In the genomic region with DNA sequence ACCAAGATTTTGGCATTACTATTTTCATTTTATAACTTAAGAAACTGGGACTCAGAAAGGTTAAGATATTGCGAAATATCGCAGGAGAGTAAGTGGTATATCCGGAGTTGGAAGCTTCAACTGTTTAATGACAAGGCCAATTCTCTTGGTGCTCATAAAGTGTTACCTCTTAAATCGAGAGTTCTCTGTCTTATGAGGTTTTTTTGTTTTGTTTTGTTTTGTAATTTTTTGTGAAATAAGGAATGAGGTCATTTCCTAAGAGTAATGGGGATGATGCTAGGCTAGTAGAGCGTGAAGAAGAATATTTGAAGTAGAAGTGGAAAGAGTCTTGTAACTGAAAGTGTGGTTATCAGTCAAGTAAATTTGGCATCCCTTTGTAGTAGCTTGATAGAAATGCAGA, we compare ENCODE assay signal across 23 cellular contexts.
DNase-seq lines count a peak whose midpoint lies in the region; ATAC-seq, FAIRE-seq and TF ChIP-seq lines count a peak whose summit lies in the region.
"Had no signal": no experiment of that assay in that cellular context is flagged by ENCODE, and none has a peak within 500 bp of the region (broad histone marks: within the 10 kb centered on the region; RNA-seq: fewer than 3 reads in every experiment).

No MANE protein-coding gene starts in this region.

- H3K79me2 ChIP-seq in mammary epithelial cell (ENCODE audit: insufficient read depth, low read length), result no peaks in the 10 kb centered on the region

- CTCF ChIA-PET in MCF 10A (lab: Yijun Ruan, JAX) (interaction anchor here (0.9 kb wide), 1 partner anchor 7 kb away, joined by 3 read pairs; no protein-coding TSS in a partner anchor), mammary epithelial cell (lab: Charles Lee; ENCODE audit: low non-redundant PET) (no interaction called here)

- POLR2A ChIA-PET in MCF 10A (lab: Yijun Ruan, JAX), result no interaction called here

- dilution Hi-C loops in mammary epithelial cell (cut with HindIII; ENCODE audit: low sequenced_read_pairs), result no loop called here

- ATAC-seq in HG02840 (IDR thresholded peaks at IDR 0.05; ENCODE audit: low FRiP score, unreplicated experiment) (peak; percentile 63), left lung (no peak)
- peak; percentile 45 to 66 for ATAC-seq in stimulated activated naive B cell treated with anti-CD40 and anti-IgM and Interleukin-4, amounts not matched to agents 10 μg/mL and 1 μg/mL and 100 μg/mL, for 72 hours (replicated peaks)
- ATAC-seq: right cardiac atrium had no signal

- in situ Hi-C loops in mammary epithelial cell (cut with MboI; ENCODE audit: low sequenced_read_pairs in 2 of 2) (no loop called here), transverse colon (cut with MboI; ENCODE audit: low pct_ligation_motif_present in 1 of 4, low pct_unique_long_range_greater_than_20kb in 1 of 4, low sequenced_read_pairs in 3 of 4) (no loop called here)

- intact Hi-C loops in MCF 10A (cut with micrococcal nuclease) (no loop called here), mammary epithelial cell (cut with micrococcal nuclease) (no loop called here), left lung (cut with DNase I) (no loop called here), transverse colon (cut with DNase I; ENCODE audit: low total_unique reads) (no loop called here)

- no peak overlapping the region for H3K4me3 Mint-ChIP-seq in MCF 10A (ENCODE audit: unreplicated experiment)
- no peak overlapping the region for H3K4me3 Mint-ChIP-seq in stimulated activated naive B cell treated with anti-CD40 and anti-IgM and Interleukin-4, amounts not matched to agents 10 μg/mL and 1 μg/mL and 100 μg/mL, for 72 hours
- H3K4me3 Mint-ChIP-seq: CD4-positive, CD25-positive, alpha-beta regulatory T cell; nephron had no signal

- TF ChIP-seq EP300 in transverse colon (IDR thresholded peaks at IDR 0.05; ENCODE audit: low read depth), result no peak

- H3K4me1 ChIP-seq in mammary epithelial cell (ENCODE audit: insufficient read depth, low read length) (no peaks in the 10 kb centered on the region), left lung (no peaks in the 10 kb centered on the region), transverse colon (peaks cover 0 to 3% (median 0%) of the 10 kb centered on the region in 4 donors)

- no peak overlapping the region for H3K9ac ChIP-seq in mammary epithelial cell (ENCODE audit: insufficient read depth, low read length)

- H3K9me3 Mint-ChIP-seq in MCF 10A (ENCODE audit: unreplicated experiment), result no peaks in the 10 kb centered on the region
- H3K9me3 Mint-ChIP-seq in stimulated activated naive B cell treated with anti-CD40 and anti-IgM and Interleukin-4, amounts not matched to agents 10 μg/mL and 1 μg/mL and 100 μg/mL, for 72 hours, result peaks cover 0 to 2% of the 10 kb centered on the region in 2 donors

- H3K4me3 ChIP-seq in mammary epithelial cell (replicated peaks in 1 of 3; ENCODE audit: insufficient read depth in 1 of 3, low read depth in 2 of 3, low read length in 3 of 3) (no peak overlapping the region), left lung (no peak overlapping the region), transverse colon (no peak overlapping the region)
- H3K4me3 ChIP-seq: dorsolateral prefrontal cortex, lung had no signal

- H3K9me3 ChIP-seq in mammary epithelial cell (replicated peaks; ENCODE audit: insufficient read depth, low read length), result no peaks in the 10 kb centered on the region
- H3K9me3 ChIP-seq in left lung, result no peaks in the 10 kb centered on the region
- no peaks in the 10 kb centered on the region for H3K9me3 ChIP-seq in transverse colon

- no peak overlapping the region for H2AFZ ChIP-seq in mammary epithelial cell (ENCODE audit: low read depth, low read length)

- no peaks in the 10 kb centered on the region for H3K27me3 Mint-ChIP-seq in MCF 10A (ENCODE audit: insufficient read depth, unreplicated experiment)
- H3K27me3 Mint-ChIP-seq in stimulated activated naive B cell treated with anti-CD40 and anti-IgM and Interleukin-4, amounts not matched to agents 10 μg/mL and 1 μg/mL and 100 μg/mL, for 72 hours, result peaks cover 5 to 12% of the 10 kb centered on the region in 2 donors

- TF ChIP-seq CTCF in MCF 10A (IDR thresholded peaks at IDR 0.05; ENCODE audit: unreplicated experiment) (no peak), mammary epithelial cell (conservative IDR thresholded peaks at IDR 0.05 in 1 of 2, IDR thresholded peaks at IDR 0.05 in 1 of 2; ENCODE audit: extremely low read depth in 1 of 2, insufficient read depth in 1 of 2, low read depth in 1 of 2, low read length in 2 of 2) (no peak), VCaP (conservative IDR thresholded peaks at IDR 0.05) (no peak), left lung (IDR thresholded peaks at IDR 0.05) (no peak), D721Med (IDR thresholded peaks at IDR 0.05; ENCODE audit: insufficient read depth, missing control alignments) (no peak), transverse colon (IDR thresholded peaks at IDR 0.05) (no peak)

- DNase-seq in MCF 10A (ENCODE audit: unreplicated experiment) (peak; percentile 7), mammary epithelial cell (no peak), left lung (no peak), D721Med (ENCODE audit: insufficient read length, low spot score) (no peak), transverse colon (no peak)
- no peak for DNase-seq in stimulated activated naive B cell treated with anti-CD40 and anti-IgM and Interleukin-4, amounts not matched to agents 10 μg/mL and 1 μg/mL and 100 μg/mL, for 72 hours
- DNase-seq: 8988T; activated naive CD4-positive, alpha-beta T cell treated with Interleukin-2 at 50 U/mL for 16 hours; brain microvascular endothelial cell; CD4-positive, CD25-positive, alpha-beta regulatory T cell; dorsolateral prefrontal cortex; NCI-H1417; NCI-H524; OCI-M1; right cardiac atrium; stimulated activated CD4-positive, alpha-beta T cell treated with anti-CD3 and anti-CD28 coated beads, Interleukin-4, amount 100 ng/mL, for 1 hour; SW 1271; trophoblast cell had no signal

- no peaks in the 10 kb centered on the region for H3K36me3 Mint-ChIP-seq in MCF 10A (ENCODE audit: insufficient read depth, unreplicated experiment)
- no peaks in the 10 kb centered on the region for H3K36me3 Mint-ChIP-seq in stimulated activated naive B cell treated with anti-CD40 and anti-IgM and Interleukin-4, amounts not matched to agents 10 μg/mL and 1 μg/mL and 100 μg/mL, for 72 hours
- H3K36me3 Mint-ChIP-seq: CD4-positive, CD25-positive, alpha-beta regulatory T cell had no signal

- no peak overlapping the region for H3K27ac ChIP-seq in mammary epithelial cell (ENCODE audit: insufficient read depth, low read depth, low read length)
- H3K27ac ChIP-seq in VCaP, result peak overlapping the region; percentile 77; the same call in 1 of the 2 replicates
- no peak overlapping the region for H3K27ac ChIP-seq in left lung
- H3K27ac ChIP-seq in transverse colon, result no peak overlapping the region
- H3K27ac ChIP-seq: brain microvascular endothelial cell, dorsolateral prefrontal cortex had no signal

- no peak for FAIRE-seq in D721Med (lab: Jason Lieb, UNC)
- FAIRE-seq: G401.6 had no signal

- H3K27me3 ChIP-seq in mammary epithelial cell (ENCODE audit: insufficient read depth, low read length), result no peaks in the 10 kb centered on the region
- no peaks in the 10 kb centered on the region for H3K27me3 ChIP-seq in left lung
- H3K27me3 ChIP-seq in transverse colon, result no peaks in the 10 kb centered on the region
- H3K27me3 ChIP-seq: brain microvascular endothelial cell had no signal

- H3K4me2 ChIP-seq in mammary epithelial cell (ENCODE audit: insufficient read depth, low read depth, low read length), result no peak overlapping the region

- no peaks in the 10 kb centered on the region for H3K36me3 ChIP-seq in mammary epithelial cell (ENCODE audit: insufficient read depth, low read length)
- no peaks in the 10 kb centered on the region for H3K36me3 ChIP-seq in left lung
- H3K36me3 ChIP-seq in transverse colon, result no peaks in the 10 kb centered on the region
- H3K36me3 ChIP-seq: brain microvascular endothelial cell had no signal

- no peak overlapping the region for H3K27ac Mint-ChIP-seq in MCF 10A (ENCODE audit: low read depth, unreplicated experiment)
- H3K27ac Mint-ChIP-seq in stimulated activated naive B cell treated with anti-CD40 and anti-IgM and Interleukin-4, amounts not matched to agents 10 μg/mL and 1 μg/mL and 100 μg/mL, for 72 hours, result no peak overlapping the region
- H3K27ac Mint-ChIP-seq: CD4-positive, CD25-positive, alpha-beta regulatory T cell; nephron had no signal

- H3K4me1 Mint-ChIP-seq in MCF 10A (ENCODE audit: insufficient read depth, unreplicated experiment), result no peaks in the 10 kb centered on the region
- H3K4me1 Mint-ChIP-seq in stimulated activated naive B cell treated with anti-CD40 and anti-IgM and Interleukin-4, amounts not matched to agents 10 μg/mL and 1 μg/mL and 100 μg/mL, for 72 hours, result peaks cover 3 to 6% of the 10 kb centered on the region in 2 donors
- H3K4me1 Mint-ChIP-seq: CD4-positive, CD25-positive, alpha-beta regulatory T cell; nephron had no signal

- no peak for TF ChIP-seq POLR2A in transverse colon (IDR thresholded peaks at IDR 0.05)

- 81% methylated on average over 5 of the region's 5 CpGs for WGBS in mammary epithelial cell (ENCODE audit: low coverage, missing lambda C conversion rate)
- WGBS in transverse colon (ENCODE audit: low coverage in 1 of 2), 2 donors, result 82 to 89% methylated on average over 5 of the region's 5 CpGs

- no peaks in the 10 kb centered on the region for H4K20me1 ChIP-seq in mammary epithelial cell (ENCODE audit: insufficient read depth, low read length)

- BruUV-seq in MCF 10A (replicated peaks; lab: Mats Ljungman, UMichigan) (no TSS peak), mammary epithelial cell (replicated peaks; lab: Mats Ljungman, UMichigan) (no TSS peak)
